ENCODE assay signal across 1 cellular context in genomic region chr17:43511199-43511598, GRCh38. TPM values are rescaled to one million over a fixed set of nuclear protein-coding genes. Genes with fewer than 3 reads are reported as not detected.
"Had no signal": no experiment of that assay in that cellular context is flagged by ENCODE, and none has a peak within 500 bp of the region (broad histone marks: within the 10 kb centered on the region; RNA-seq: fewer than 3 reads in every experiment).

No MANE protein-coding gene starts in this region.

RNA-seq across cellular contexts. Expression of gene ETV4, which starts 34.9 kb away (rescaled TPM):
- total RNA-seq: OCI-LY7 had no signal
